1 cellular context compared by ENCODE assay signal in the genomic region with DNA sequence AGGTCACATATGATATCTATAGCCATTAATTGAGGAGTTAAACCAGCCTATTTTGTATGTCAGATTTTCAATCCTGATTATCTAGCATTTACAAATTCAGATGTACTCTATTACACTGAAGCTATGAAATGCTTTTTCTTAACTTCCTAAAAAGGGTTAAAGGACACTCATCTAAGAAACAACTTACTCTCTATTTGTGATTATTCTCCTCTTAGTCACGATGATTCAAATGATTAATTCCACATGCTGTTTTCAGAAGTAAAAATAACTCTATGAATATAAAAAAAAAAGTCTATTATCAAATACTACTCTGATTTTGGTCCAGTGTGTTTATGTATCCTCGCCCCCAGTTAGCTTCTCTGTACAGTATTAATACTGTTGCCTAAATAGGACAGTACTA.
TF ChIP-seq lines count a peak whose summit lies in the region.

No MANE protein-coding gene starts in this region.

TF ChIP-seq in IMR-90, 13 proteins besides CTCF, POLR2A, EP300 and RAD21 (continued from another document):
- TF ChIP-seq, protein P1, sequence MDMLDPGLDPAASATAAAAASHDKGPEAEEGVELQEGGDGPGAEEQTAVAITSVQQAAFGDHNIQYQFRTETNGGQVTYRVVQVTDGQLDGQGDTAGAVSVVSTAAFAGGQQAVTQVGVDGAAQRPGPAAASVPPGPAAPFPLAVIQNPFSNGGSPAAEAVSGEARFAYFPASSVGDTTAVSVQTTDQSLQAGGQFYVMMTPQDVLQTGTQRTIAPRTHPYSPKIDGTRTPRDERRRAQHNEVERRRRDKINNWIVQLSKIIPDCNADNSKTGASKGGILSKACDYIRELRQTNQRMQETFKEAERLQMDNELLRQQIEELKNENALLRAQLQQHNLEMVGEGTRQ (IDR thresholded peaks at IDR 0.05; ENCODE audit: low read depth, low read length): no peak
- TF ChIP-seq MAFK (IDR thresholded peaks at IDR 0.05; ENCODE audit: low read depth, low read length) (no peak), CHD1 (IDR thresholded peaks at IDR 0.05; ENCODE audit: low read depth, low read length) (no peak), CEBPB (IDR thresholded peaks at IDR 0.05; ENCODE audit: low read depth, low read length) (no peak), MXI1 (IDR thresholded peaks at IDR 0.05; ENCODE audit: borderline replicate concordance, low read depth, low read length) (no peak)
- TF ChIP-seq, protein P2, sequence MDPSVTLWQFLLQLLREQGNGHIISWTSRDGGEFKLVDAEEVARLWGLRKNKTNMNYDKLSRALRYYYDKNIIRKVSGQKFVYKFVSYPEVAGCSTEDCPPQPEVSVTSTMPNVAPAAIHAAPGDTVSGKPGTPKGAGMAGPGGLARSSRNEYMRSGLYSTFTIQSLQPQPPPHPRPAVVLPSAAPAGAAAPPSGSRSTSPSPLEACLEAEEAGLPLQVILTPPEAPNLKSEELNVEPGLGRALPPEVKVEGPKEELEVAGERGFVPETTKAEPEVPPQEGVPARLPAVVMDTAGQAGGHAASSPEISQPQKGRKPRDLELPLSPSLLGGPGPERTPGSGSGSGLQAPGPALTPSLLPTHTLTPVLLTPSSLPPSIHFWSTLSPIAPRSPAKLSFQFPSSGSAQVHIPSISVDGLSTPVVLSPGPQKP (IDR thresholded peaks at IDR 0.05; ENCODE audit: borderline replicate concordance, low read depth, low read length): no peak
